In the genomic region with DNA sequence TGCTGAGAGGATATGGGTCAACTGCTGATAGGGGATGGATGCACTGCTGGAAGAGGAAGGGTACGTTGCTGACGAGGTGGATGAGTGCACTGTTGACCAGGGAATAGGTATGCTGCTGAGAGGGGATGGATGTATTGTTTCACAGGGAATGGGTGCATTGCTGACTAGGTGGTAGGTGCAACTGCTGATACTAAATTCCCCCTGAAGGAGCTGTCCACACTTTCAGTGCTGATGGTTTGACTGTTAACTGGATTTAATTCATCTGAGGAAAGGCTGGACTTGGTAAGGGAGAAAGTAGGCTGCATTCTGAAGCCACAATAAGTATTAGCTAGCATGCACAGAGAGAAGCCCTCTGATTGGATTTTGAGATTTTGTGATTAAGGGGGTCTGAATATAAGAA, we compare ENCODE assay signal across 1 cellular context.
A peak's percentile ranks its signal among the peaks of the same experiment; 100 is the strongest.
TF ChIP-seq lines count a peak whose summit lies in the region.

No MANE protein-coding gene starts in this region.

TF ChIP-seq in HCT116, 20 proteins besides CTCF, POLR2A, EP300 and RAD21:
- TF ChIP-seq, protein P1, sequence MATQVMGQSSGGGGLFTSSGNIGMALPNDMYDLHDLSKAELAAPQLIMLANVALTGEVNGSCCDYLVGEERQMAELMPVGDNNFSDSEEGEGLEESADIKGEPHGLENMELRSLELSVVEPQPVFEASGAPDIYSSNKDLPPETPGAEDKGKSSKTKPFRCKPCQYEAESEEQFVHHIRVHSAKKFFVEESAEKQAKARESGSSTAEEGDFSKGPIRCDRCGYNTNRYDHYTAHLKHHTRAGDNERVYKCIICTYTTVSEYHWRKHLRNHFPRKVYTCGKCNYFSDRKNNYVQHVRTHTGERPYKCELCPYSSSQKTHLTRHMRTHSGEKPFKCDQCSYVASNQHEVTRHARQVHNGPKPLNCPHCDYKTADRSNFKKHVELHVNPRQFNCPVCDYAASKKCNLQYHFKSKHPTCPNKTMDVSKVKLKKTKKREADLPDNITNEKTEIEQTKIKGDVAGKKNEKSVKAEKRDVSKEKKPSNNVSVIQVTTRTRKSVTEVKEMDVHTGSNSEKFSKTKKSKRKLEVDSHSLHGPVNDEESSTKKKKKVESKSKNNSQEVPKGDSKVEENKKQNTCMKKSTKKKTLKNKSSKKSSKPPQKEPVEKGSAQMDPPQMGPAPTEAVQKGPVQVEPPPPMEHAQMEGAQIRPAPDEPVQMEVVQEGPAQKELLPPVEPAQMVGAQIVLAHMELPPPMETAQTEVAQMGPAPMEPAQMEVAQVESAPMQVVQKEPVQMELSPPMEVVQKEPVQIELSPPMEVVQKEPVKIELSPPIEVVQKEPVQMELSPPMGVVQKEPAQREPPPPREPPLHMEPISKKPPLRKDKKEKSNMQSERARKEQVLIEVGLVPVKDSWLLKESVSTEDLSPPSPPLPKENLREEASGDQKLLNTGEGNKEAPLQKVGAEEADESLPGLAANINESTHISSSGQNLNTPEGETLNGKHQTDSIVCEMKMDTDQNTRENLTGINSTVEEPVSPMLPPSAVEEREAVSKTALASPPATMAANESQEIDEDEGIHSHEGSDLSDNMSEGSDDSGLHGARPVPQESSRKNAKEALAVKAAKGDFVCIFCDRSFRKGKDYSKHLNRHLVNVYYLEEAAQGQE (IDR thresholded peaks at IDR 0.05; ENCODE audit: low read depth), result peak; percentile 44
- TF ChIP-seq EZH2phosphoT487 (IDR thresholded peaks at IDR 0.05; ENCODE audit: borderline replicate concordance), result no peak
